Comparison of ENCODE assay signal across 1 cellular context in genomic region chr20:36573798-36574277, GRCh38.
TF ChIP-seq lines count a peak whose summit lies in the region.

No MANE protein-coding gene starts in this region.

TF ChIP-seq in WTC11, 78 proteins besides CTCF, POLR2A, EP300 and RAD21 (continued from another document):
- TF ChIP-seq, protein P1, sequence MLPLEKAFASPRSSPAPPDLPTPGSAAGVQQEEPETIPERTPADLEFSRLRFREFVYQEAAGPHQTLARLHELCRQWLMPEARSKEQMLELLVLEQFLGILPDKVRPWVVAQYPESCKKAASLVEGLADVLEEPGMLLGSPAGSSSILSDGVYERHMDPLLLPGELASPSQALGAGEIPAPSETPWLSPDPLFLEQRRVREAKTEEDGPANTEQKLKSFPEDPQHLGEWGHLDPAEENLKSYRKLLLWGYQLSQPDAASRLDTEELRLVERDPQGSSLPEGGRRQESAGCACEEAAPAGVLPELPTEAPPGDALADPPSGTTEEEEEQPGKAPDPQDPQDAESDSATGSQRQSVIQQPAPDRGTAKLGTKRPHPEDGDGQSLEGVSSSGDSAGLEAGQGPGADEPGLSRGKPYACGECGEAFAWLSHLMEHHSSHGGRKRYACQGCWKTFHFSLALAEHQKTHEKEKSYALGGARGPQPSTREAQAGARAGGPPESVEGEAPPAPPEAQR (CRISPR knock-in tag; IDR thresholded peaks at IDR 0.05): no peak
